ENCODE assay signal across 19 cellular contexts in genomic region chr9:126443144-126443543, GRCh38.
"Had no signal": no experiment of that assay in that cellular context is flagged by ENCODE, and none has a peak within 500 bp of the region (broad histone marks: within the 10 kb centered on the region; RNA-seq: fewer than 3 reads in every experiment).

No MANE protein-coding gene starts in this region.

- H3K27me3 ChIP-seq: brain microvascular endothelial cell, neural progenitor cell, ovary, tibial nerve, uterus had no signal

- H3K4me1 ChIP-seq: lower lobe of right lung, uterus had no signal

- H3K9me3 Mint-ChIP-seq: activated CD4-positive, alpha-beta memory T cell treated with anti-CD3 and anti-CD28 coated beads, Interleukin-2, amount 10 ng/mL, durations not matched to agents 7 days and 5 days; mesothelial cell of epicardium; neural progenitor cell; stimulated activated memory B cell treated with anti-CD40 and anti-IgM and Interleukin-4, amounts not matched to agents 10 μg/mL and 1 μg/mL and 100 μg/mL, for 72 hours had no signal

- H3K9me3 ChIP-seq: lower lobe of right lung, ovary, tibial nerve, uterus had no signal

- ATAC-seq: left colon; lower lobe of right lung; sciatic nerve; stimulated activated memory B cell treated with anti-CD40 and anti-IgM and Interleukin-4, amounts not matched to agents 10 μg/mL and 1 μg/mL and 100 μg/mL, for 72 hours had no signal

- H3K27ac Mint-ChIP-seq: activated CD4-positive, alpha-beta memory T cell treated with anti-CD3 and anti-CD28 coated beads, Interleukin-2, amount 10 ng/mL, durations not matched to agents 7 days and 5 days; mesothelial cell of epicardium; stimulated activated memory B cell treated with anti-CD40 and anti-IgM and Interleukin-4, amounts not matched to agents 10 μg/mL and 1 μg/mL and 100 μg/mL, for 72 hours had no signal

- H3K36me3 Mint-ChIP-seq: stimulated activated memory B cell treated with anti-CD40 and anti-IgM and Interleukin-4, amounts not matched to agents 10 μg/mL and 1 μg/mL and 100 μg/mL, for 72 hours had no signal

- H3K4me1 Mint-ChIP-seq: stimulated activated memory B cell treated with anti-CD40 and anti-IgM and Interleukin-4, amounts not matched to agents 10 μg/mL and 1 μg/mL and 100 μg/mL, for 72 hours had no signal

- H3K27ac ChIP-seq: brain microvascular endothelial cell, epithelial cell of prostate, lower lobe of right lung, neural progenitor cell, ovary, uterus had no signal

- DNase-seq: activated CD4-positive, alpha-beta memory T cell treated with anti-CD3 and anti-CD28 coated beads, Interleukin-2, amount 10 ng/mL, durations not matched to agents 7 days and 5 days; activated CD4-positive, alpha-beta T cell treated with anti-CD3 and anti-CD28 coated beads for 4 hours; activated CD8-positive, alpha-beta memory T cell treated with anti-CD3 and anti-CD28 coated beads, Interleukin-2, amount 50 U/mL, for 4 hours; activated naive CD4-positive, alpha-beta T cell; brain microvascular endothelial cell; foreskin melanocyte; left colon; lower lobe of right lung; ovary; stimulated activated CD4-positive, alpha-beta T cell treated with anti-CD3 and anti-CD28 coated beads, Interleukin-1b, Interleukin-23, amount 100 ng/mL, for 48 hours; T-helper 1 cell; T1000; uterus had no signal

- H3K4me3 ChIP-seq: lower lobe of right lung, neural progenitor cell, ovary, tibial nerve, uterus had no signal

- H3K27me3 Mint-ChIP-seq: stimulated activated memory B cell treated with anti-CD40 and anti-IgM and Interleukin-4, amounts not matched to agents 10 μg/mL and 1 μg/mL and 100 μg/mL, for 72 hours had no signal

- H3K36me3 ChIP-seq: brain microvascular endothelial cell, neural progenitor cell, ovary, uterus had no signal

- H3K4me3 Mint-ChIP-seq: activated CD4-positive, alpha-beta memory T cell treated with anti-CD3 and anti-CD28 coated beads, Interleukin-2, amount 10 ng/mL, durations not matched to agents 7 days and 5 days; mesothelial cell of epicardium; neural progenitor cell; stimulated activated memory B cell treated with anti-CD40 and anti-IgM and Interleukin-4, amounts not matched to agents 10 μg/mL and 1 μg/mL and 100 μg/mL, for 72 hours had no signal
